In genomic region chr19:57321164-57321563, GRCh38 we compare ENCODE assay signal across 8 cellular contexts.
DNase-seq lines count a peak whose midpoint lies in the region; ATAC-seq and TF ChIP-seq lines count a peak whose summit lies in the region.

No MANE protein-coding gene starts in this region.

- H3K36me3 ChIP-seq in HUES48 (ENCODE audit: control insufficient read depth, insufficient read depth, low read length) (peaks cover 27% of the 10 kb centered on the region), brain microvascular endothelial cell (replicated peaks) (peaks cover 19% of the 10 kb centered on the region), mucosa of rectum (ENCODE audit: control insufficient read depth in 2 of 2, insufficient read depth in 2 of 2, low read length in 2 of 2) (peaks cover 23 to 24% of the 10 kb centered on the region in 2 donors)

- no peak overlapping the region for H3K27ac ChIP-seq in HUES48 (ENCODE audit: low read depth, low read length)
- no peak overlapping the region for H3K27ac ChIP-seq in brain microvascular endothelial cell
- no peak overlapping the region for H3K27ac ChIP-seq in mucosa of rectum (ENCODE audit: low read depth in 2 of 2, low read length in 2 of 2)

- POLR2A ChIA-PET in AG04449 (lab: Yijun Ruan, JAX) = interaction anchor here (0.5 kb wide), 1 partner anchor 9 kb away, joined by 3 read pairs; no protein-coding TSS in a partner anchor

- H3K9ac ChIP-seq in HUES48 (ENCODE audit: low read depth, low read length) (peak overlapping the region; percentile 68), mucosa of rectum (ENCODE audit: low read depth in 1 of 2, low read length in 2 of 2) (peak overlapping the region; percentile 88 to 95)

- H3K27me3 ChIP-seq in HUES48 (ENCODE audit: control insufficient read depth, insufficient read depth, low read length) (no peaks in the 10 kb centered on the region; the same call in 1 of the 2 replicates), brain microvascular endothelial cell (replicated peaks) (peaks cover 3% of the 10 kb centered on the region), mucosa of rectum (ENCODE audit: control insufficient read depth in 2 of 2, insufficient read depth in 2 of 2, low read length in 2 of 2) (no peaks in the 10 kb centered on the region)

- H3K4me1 ChIP-seq in HUES48 (ENCODE audit: control insufficient read depth, insufficient read depth, low read length) (peaks cover 21% of the 10 kb centered on the region), mucosa of rectum (ENCODE audit: control insufficient read depth in 2 of 2, insufficient read depth in 2 of 2, low read length in 2 of 2) (peaks cover 4 to 14% of the 10 kb centered on the region in 2 donors)

- TF ChIP-seq CTCF in AG04449 (IDR thresholded peaks at IDR 0.05; ENCODE audit: insufficient read depth, low read length, missing control alignments) (no peak), brain microvascular endothelial cell (IDR thresholded peaks at IDR 0.05; ENCODE audit: low read depth, low read length, missing control alignments) (no peak)

- CTCF ChIA-PET in AG04449 (lab: Yijun Ruan, JAX) = interaction anchor here (0.6 kb wide), 1 partner anchor 36 kb away, joined by 3 read pairs; no protein-coding TSS in a partner anchor

- no peak for ATAC-seq in HG03442 (IDR thresholded peaks at IDR 0.05; ENCODE audit: unreplicated experiment)
- no peak for ATAC-seq in activated CD4-positive, CD25-positive, alpha-beta regulatory T cell treated with anti-CD3 and anti-CD28 coated beads, Interleukin-2, amount 50 U/mL, for 24 hours
- ATAC-seq in HG03135 (IDR thresholded peaks at IDR 0.05; ENCODE audit: unreplicated experiment) = no peak

- no peak for DNase-seq in AG04449 (ENCODE audit: low read depth, low spot score)
- no peak for DNase-seq in brain microvascular endothelial cell
- DNase-seq in NCI-H1694 treated with DMSO at 0.1 percent for 48 hours (lab: John Stamatoyannopoulos, UW) = no peak

- in situ Hi-C loops in brain microvascular endothelial cell (cut with HindIII; ENCODE audit: low pct_ligation_motif_present, low sequenced_read_pairs) = no loop called here

- H3K4me3 ChIP-seq in AG04449 (ENCODE audit: low read depth, low read length) (peak overlapping the region; percentile 87), HUES48 (ENCODE audit: low read depth, low read length) (peak overlapping the region; percentile 87), brain microvascular endothelial cell (ENCODE audit: low read depth, low read length) (peak overlapping the region; percentile 82), mucosa of rectum (ENCODE audit: low read length in 2 of 2) (peak overlapping the region; percentile 88 to 91)

- H3K9me3 ChIP-seq in HUES48 (ENCODE audit: control insufficient read depth, insufficient read depth, low read length) = no peaks in the 10 kb centered on the region
- H3K9me3 ChIP-seq in mucosa of rectum (ENCODE audit: control insufficient read depth in 2 of 2, low read length in 2 of 2) = peaks cover 4 to 5% of the 10 kb centered on the region in 2 donors
